Comparison of ENCODE assay signal across 1 cellular context in genomic region chr17:76121932-76122383, GRCh38.
TF ChIP-seq lines count a peak whose summit lies in the region.

No MANE protein-coding gene starts in this region.

TF ChIP-seq in GM23338, 12 proteins besides CTCF, POLR2A, EP300 and RAD21 (continued from another document):
- TF ChIP-seq ZNF462 (CRISPR knock-in tag; IDR thresholded peaks at IDR 0.05) (no peak), STAT1 (IDR thresholded peaks at IDR 0.05; ENCODE audit: unreplicated experiment) (no peak), ZNF331 (CRISPR knock-in tag; IDR thresholded peaks at IDR 0.05; ENCODE audit: low read depth) (no peak), ETS1 (IDR thresholded peaks at IDR 0.05) (no peak), ZNF114 (CRISPR knock-in tag; IDR thresholded peaks at IDR 0.05) (no peak), NANOG (IDR thresholded peaks at IDR 0.05; ENCODE audit: borderline replicate concordance) (no peak), POLR2AphosphoS5 (IDR thresholded peaks at IDR 0.05; ENCODE audit: low read depth) (no peak; the same call in 1 of the 2 replicates), EZH2phosphoT487 (IDR thresholded peaks at IDR 0.05; ENCODE audit: unreplicated experiment) (no peak), CREB1 (CRISPR knock-in tag; IDR thresholded peaks at IDR 0.05; ENCODE audit: low read depth) (no peak), EZH2 (IDR thresholded peaks at IDR 0.05; ENCODE audit: low read depth, unreplicated experiment) (no peak)
